8 cellular contexts compared by ENCODE assay signal in genomic region chr1:223189903-223190724, GRCh38. TPM values are rescaled to one million over a fixed set of nuclear protein-coding genes. Genes with fewer than 3 reads are reported as not detected.
DNase-seq lines count a peak whose midpoint lies in the region; ATAC-seq lines count a peak whose summit lies in the region.

No MANE protein-coding gene starts in this region.

- H3K27ac ChIP-seq in Karpas-422 (ENCODE audit: low read length): no peak overlapping the region

- H3K9me2 ChIP-seq in Karpas-422 (replicated peaks; ENCODE audit: insufficient read depth, low read length): no peaks in the 10 kb centered on the region

- no peak overlapping the region for H3K4me3 ChIP-seq in Karpas-422 (ENCODE audit: low read length)

- H2AFZ ChIP-seq in Karpas-422 (ENCODE audit: low read length): no peak overlapping the region

- H3K4me2 ChIP-seq in Karpas-422 (ENCODE audit: low read depth, low read length, poor library complexity, severe bottlenecking): no peak overlapping the region

- peaks cover 6% of the 10 kb centered on the region for H3K4me1 ChIP-seq in Karpas-422 (ENCODE audit: low read length)

- H3K27me3 ChIP-seq in Karpas-422 (ENCODE audit: low read length): no peaks in the 10 kb centered on the region

- no peak overlapping the region for H3K9ac ChIP-seq in Karpas-422 (ENCODE audit: low read length)

- H3K79me2 ChIP-seq in Karpas-422 (ENCODE audit: low read length): no peaks in the 10 kb centered on the region

- H3K9me3 ChIP-seq in Karpas-422 (ENCODE audit: low read length): no peaks in the 10 kb centered on the region

- no peaks in the 10 kb centered on the region for H3K36me3 ChIP-seq in Karpas-422 (ENCODE audit: insufficient read depth, low read length)

- H4K20me1 ChIP-seq in Karpas-422 (ENCODE audit: insufficient read depth, low read depth, low read length): no peaks in the 10 kb centered on the region

- ATAC-seq in HG02642 (IDR thresholded peaks at IDR 0.05; ENCODE audit: poor library complexity, unreplicated experiment): peak; percentile 57

- DNase-seq in A172 (ENCODE audit: low spot score) (peak; percentile 78), T-helper 9 cell (peak; percentile 14), GM19238 (ENCODE audit: insufficient read length, low spot score) (no peak), Karpas-422 (no peak), KG1 (lab: John Stamatoyannopoulos, UW) (no peak)
- DNase-seq in central memory CD4-positive, alpha-beta T cell: peak; percentile 45
- DNase-seq in stimulated activated CD8-positive, alpha-beta memory T cell treated with anti-CD3 and anti-CD28 coated beads, Interleukin-4, amount 100 ng/mL, for 24 hours (ENCODE audit: low read depth): peak; percentile 48

RNA-seq across cellular contexts. Expression of gene TLR5, which starts 47.1 kb away (rescaled TPM):
- not detected in 2 replicates for total RNA-seq in A172 (2014; rRNA removed; shearing (Covaris generic))
- not detected in 2 replicates for total RNA-seq in Karpas-422 (2014; rRNA removed; shearing (Covaris generic); ENCODE audit: low replicate concordance)

Comparison
In these comparisons a context has a peak if more than half of its experiments do, and no peak if none do; other contexts are left out.
1. DNase-seq: peak in A172 (single experiment), T-helper 9 cell (single experiment), central memory CD4-positive, alpha-beta T cell (single experiment) and stimulated activated CD8-positive, alpha-beta memory T cell treated with anti-CD3 and anti-CD28 coated beads, Interleukin-4, amount 100 ng/mL, for 24 hours (single experiment); none in GM19238 (single experiment), Karpas-422 (single experiment) and KG1 (single experiment).